Comparison of ENCODE assay signal across 13 cellular contexts in the genomic region with DNA sequence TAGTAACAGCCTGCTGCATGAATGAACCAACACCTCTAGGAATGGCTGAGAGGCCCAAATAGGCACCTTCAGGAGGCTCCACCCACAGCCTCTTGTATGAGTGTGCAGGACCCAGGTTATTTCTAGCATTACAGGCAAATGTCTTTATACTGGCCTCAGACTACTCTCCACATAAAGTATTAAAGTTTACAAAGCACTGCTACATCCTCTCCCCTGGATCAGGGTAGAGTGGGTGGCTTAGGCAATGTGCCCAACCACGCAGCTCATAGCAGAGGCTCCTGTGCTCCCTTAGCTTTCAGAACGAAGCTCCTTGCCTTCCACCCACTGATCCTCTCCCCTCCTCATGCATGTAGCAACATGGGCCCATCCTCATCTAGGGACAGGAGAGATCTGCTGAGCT. TPM values are rescaled to one million over a fixed set of nuclear protein-coding genes. Genes with fewer than 3 reads are reported as not detected.
DNase-seq lines count a peak whose midpoint lies in the region; ATAC-seq and TF ChIP-seq lines count a peak whose summit lies in the region.
"Had no signal": no experiment of that assay in that cellular context is flagged by ENCODE, and none has a peak within 500 bp of the region (broad histone marks: within the 10 kb centered on the region; RNA-seq: fewer than 3 reads in every experiment).

No MANE protein-coding gene starts in this region.

- peaks cover 3% of the 10 kb centered on the region for H3K36me3 Mint-ChIP-seq in activated naive CD8-positive, alpha-beta T cell
- H3K36me3 Mint-ChIP-seq in activated naive CD8-positive, alpha-beta T cell treated with anti-CD3 and anti-CD28 coated beads, Interleukin-2, amount 50 U/mL, for 24 hours (ENCODE audit: low read depth), result peaks cover 17% of the 10 kb centered on the region
- peaks cover 33% of the 10 kb centered on the region for H3K36me3 Mint-ChIP-seq in activated CD8-positive, alpha-beta T cell treated with anti-CD3 and anti-CD28 coated beads, Interleukin-2, amount 10 ng/mL, durations not matched to agents 7 days and 5 days (ENCODE audit: low read depth)

- H3K4me1 ChIP-seq in left lung, result peaks cover 25 to 37% of the 10 kb centered on the region in 2 donors
- H3K4me1 ChIP-seq in upper lobe of right lung, result peaks cover 53% of the 10 kb centered on the region

- no peak for ATAC-seq in activated naive CD8-positive, alpha-beta T cell treated with anti-CD3 and anti-CD28 coated beads, Interleukin-2, amount 50 U/mL, for 24 hours
- no peak for ATAC-seq in activated CD8-positive, alpha-beta T cell treated with anti-CD3 and anti-CD28 coated beads, Interleukin-2, amount 10 ng/mL, durations not matched to agents 7 days and 5 days
- ATAC-seq in left lung, result peak; percentile 31
- ATAC-seq in upper lobe of right lung, result no peak
- ATAC-seq in HG03442 (IDR thresholded peaks at IDR 0.05; ENCODE audit: unreplicated experiment), result no peak
- ATAC-seq in HG03135 (IDR thresholded peaks at IDR 0.05; ENCODE audit: unreplicated experiment), result no peak
- ATAC-seq in HG03457 (IDR thresholded peaks at IDR 0.05; ENCODE audit: unreplicated experiment), result no peak

- no peak for TF ChIP-seq CTCF in left lung (IDR thresholded peaks at IDR 0.05)
- no peak for TF ChIP-seq CTCF in upper lobe of right lung (IDR thresholded peaks at IDR 0.05)

- intact Hi-C loops in left lung (cut with DNase I), result no loop called here
- intact Hi-C loops in upper lobe of right lung (cut with DNase I), result no loop called here

- CTCF ChIA-PET in activated CD8-positive, alpha-beta T cell treated with anti-CD3 and anti-CD28 coated beads, Interleukin-2, amount 10 ng/mL, durations not matched to agents 7 days and 5 days (lab: Charles Lee), result interaction anchor here (3.5 kb wide), 1 partner anchor 16 kb away, joined by 17 read pairs; a partner anchor contains a TSS

- no peak for DNase-seq in activated naive CD8-positive, alpha-beta T cell treated with anti-CD3 and anti-CD28 coated beads, Interleukin-2, amount 50 U/mL, for 24 hours
- no peak for DNase-seq in activated CD8-positive, alpha-beta T cell treated with anti-CD3 and anti-CD28 coated beads, Interleukin-2, amount 10 ng/mL, durations not matched to agents 7 days and 5 days
- DNase-seq in left lung, result no peak
- no peak for DNase-seq in upper lobe of right lung
- DNase-seq: foreskin melanocyte; MM.1S; NCI-H524; stimulated activated CD4-positive, alpha-beta T cell treated with anti-CD3 and anti-CD28 coated beads, Interleukin-15, amount 100 ng/mL, for 24 hours had no signal

- H3K4me3 ChIP-seq in left lung (no peak overlapping the region), upper lobe of right lung (no peak overlapping the region)

- H3K27ac Mint-ChIP-seq in activated naive CD8-positive, alpha-beta T cell, result peak overlapping the region; percentile 85
- H3K27ac Mint-ChIP-seq in activated naive CD8-positive, alpha-beta T cell treated with anti-CD3 and anti-CD28 coated beads, Interleukin-2, amount 50 U/mL, for 24 hours, result no peak overlapping the region
- peak overlapping the region; percentile 68 for H3K27ac Mint-ChIP-seq in activated CD8-positive, alpha-beta T cell treated with anti-CD3 and anti-CD28 coated beads, Interleukin-2, amount 10 ng/mL, durations not matched to agents 7 days and 5 days

- POLR2A ChIA-PET in activated CD8-positive, alpha-beta T cell treated with anti-CD3 and anti-CD28 coated beads, Interleukin-2, amount 10 ng/mL, durations not matched to agents 7 days and 5 days (lab: Charles Lee), result interaction anchor here (2.3 to 3.5 kb wide), 2 partner anchors 8 to 37 kb away, joined by 5 to 16 read pairs; a partner anchor contains a TSS

- H3K9me3 Mint-ChIP-seq in activated naive CD8-positive, alpha-beta T cell (ENCODE audit: low read depth), result no peaks in the 10 kb centered on the region
- no peaks in the 10 kb centered on the region for H3K9me3 Mint-ChIP-seq in activated naive CD8-positive, alpha-beta T cell treated with anti-CD3 and anti-CD28 coated beads, Interleukin-2, amount 50 U/mL, for 24 hours
- H3K9me3 Mint-ChIP-seq in activated CD8-positive, alpha-beta T cell treated with anti-CD3 and anti-CD28 coated beads, Interleukin-2, amount 10 ng/mL, durations not matched to agents 7 days and 5 days (ENCODE audit: insufficient read depth), result no peaks in the 10 kb centered on the region

- H3K27ac ChIP-seq in left lung (peak overlapping the region; percentile 92 to 99), upper lobe of right lung (peak overlapping the region; percentile 96)
- H3K27ac ChIP-seq: C4-2B had no signal

- H3K9me3 ChIP-seq in left lung (no peaks in the 10 kb centered on the region), upper lobe of right lung (no peaks in the 10 kb centered on the region)

- H3K4me3 Mint-ChIP-seq in activated naive CD8-positive, alpha-beta T cell, result no peak overlapping the region
- no peak overlapping the region for H3K4me3 Mint-ChIP-seq in activated naive CD8-positive, alpha-beta T cell treated with anti-CD3 and anti-CD28 coated beads, Interleukin-2, amount 50 U/mL, for 24 hours
- H3K4me3 Mint-ChIP-seq in activated CD8-positive, alpha-beta T cell treated with anti-CD3 and anti-CD28 coated beads, Interleukin-2, amount 10 ng/mL, durations not matched to agents 7 days and 5 days, result no peak overlapping the region

- H3K36me3 ChIP-seq in left lung (peaks cover 0 to 76% of the 10 kb centered on the region in 2 donors), upper lobe of right lung (peaks cover 69% of the 10 kb centered on the region)

- H3K27me3 ChIP-seq in left lung (no peaks in the 10 kb centered on the region), upper lobe of right lung (no peaks in the 10 kb centered on the region)

- no peaks in the 10 kb centered on the region for H3K27me3 Mint-ChIP-seq in activated naive CD8-positive, alpha-beta T cell
- H3K27me3 Mint-ChIP-seq in activated naive CD8-positive, alpha-beta T cell treated with anti-CD3 and anti-CD28 coated beads, Interleukin-2, amount 50 U/mL, for 24 hours, result no peaks in the 10 kb centered on the region
- H3K27me3 Mint-ChIP-seq in activated CD8-positive, alpha-beta T cell treated with anti-CD3 and anti-CD28 coated beads, Interleukin-2, amount 10 ng/mL, durations not matched to agents 7 days and 5 days (ENCODE audit: low read depth), result no peaks in the 10 kb centered on the region

- H3K4me1 Mint-ChIP-seq in activated naive CD8-positive, alpha-beta T cell (ENCODE audit: low read depth), result peaks cover 53% of the 10 kb centered on the region
- peaks cover 50% of the 10 kb centered on the region for H3K4me1 Mint-ChIP-seq in activated naive CD8-positive, alpha-beta T cell treated with anti-CD3 and anti-CD28 coated beads, Interleukin-2, amount 50 U/mL, for 24 hours
- peaks cover 36% of the 10 kb centered on the region for H3K4me1 Mint-ChIP-seq in activated CD8-positive, alpha-beta T cell treated with anti-CD3 and anti-CD28 coated beads, Interleukin-2, amount 10 ng/mL, durations not matched to agents 7 days and 5 days (ENCODE audit: low read depth)

RNA-seq across cellular contexts. Expression of a gene that starts 16.3 kb away (rescaled TPM):
- total RNA-seq in activated CD8-positive, alpha-beta T cell treated with anti-CD3 and anti-CD28 coated beads, Interleukin-2, amount 10 ng/mL, durations not matched to agents 7 days and 5 days, result 10 to 100 TPM; 27.9 to 28.8 TPM
- 100 to 1,000 TPM in 1 of 2 donors, 10 to 100 TPM in 1; 82.3 to 104 TPM for total RNA-seq in left lung
- 86.3 TPM for total RNA-seq in upper lobe of right lung

RNA-seq across cellular contexts. Expression of a gene that starts 16.5 kb away (rescaled TPM):
- total RNA-seq in activated CD8-positive, alpha-beta T cell treated with anti-CD3 and anti-CD28 coated beads, Interleukin-2, amount 10 ng/mL, durations not matched to agents 7 days and 5 days, result 10 to 100 TPM; 17.3 to 18.1 TPM
- total RNA-seq in left lung (10 to 100 TPM in 1 of 2 donors, 1 to 10 TPM in 1; 9.6 to 13.6 TPM), upper lobe of right lung (12.0 TPM)

RNA-seq across cellular contexts. Expression of a gene that starts 37.3 kb away (rescaled TPM):
- 10 to 100 TPM; 29.4 to 31.6 TPM for total RNA-seq in activated CD8-positive, alpha-beta T cell treated with anti-CD3 and anti-CD28 coated beads, Interleukin-2, amount 10 ng/mL, durations not matched to agents 7 days and 5 days
- total RNA-seq in left lung (10 to 100 TPM; 23.9 to 31.8 TPM), upper lobe of right lung (36.1 TPM)

RNA-seq across cellular contexts. Expression of a gene that starts 37.5 kb away (rescaled TPM):
- total RNA-seq in activated CD8-positive, alpha-beta T cell treated with anti-CD3 and anti-CD28 coated beads, Interleukin-2, amount 10 ng/mL, durations not matched to agents 7 days and 5 days, result 10 to 100 TPM; 19.2 to 20.2 TPM
- 10 to 100 TPM; 10.6 to 11.1 TPM for total RNA-seq in left lung
- total RNA-seq in upper lobe of right lung, result 8.8 TPM
